ENCODE assay signal across 1 cellular context in genomic region chr1:50974618-50974935, GRCh38.
TF ChIP-seq lines count a peak whose summit lies in the region.

No MANE protein-coding gene starts in this region.

TF ChIP-seq in SK-N-SH treated with all-trans-retinoic acid at 6 μM for 48 hours, 23 proteins besides CTCF, POLR2A, EP300 and RAD21 (continued from another document):
- TF ChIP-seq CSDC2 (CRISPR knock-in tag; IDR thresholded peaks at IDR 0.05) (no peak), RARB (CRISPR knock-in tag; IDR thresholded peaks at IDR 0.05) (no peak), PPARA (CRISPR knock-in tag; IDR thresholded peaks at IDR 0.05; ENCODE audit: borderline replicate concordance) (no peak), OSR1 (CRISPR knock-in tag; IDR thresholded peaks at IDR 0.05) (no peak), ZC3H10 (CRISPR knock-in tag; IDR thresholded peaks at IDR 0.05) (no peak), TCF4 (CRISPR knock-in tag; IDR thresholded peaks at IDR 0.05; ENCODE audit: borderline replicate concordance) (no peak), ESRRG (CRISPR knock-in tag; IDR thresholded peaks at IDR 0.05) (no peak), TOX (CRISPR knock-in tag; IDR thresholded peaks at IDR 0.05; ENCODE audit: borderline replicate concordance) (no peak), BACH2 (CRISPR knock-in tag; IDR thresholded peaks at IDR 0.05; ENCODE audit: borderline replicate concordance) (no peak), GLIS3 (CRISPR knock-in tag; IDR thresholded peaks at IDR 0.05) (no peak), SNAI2 (CRISPR knock-in tag; IDR thresholded peaks at IDR 0.05) (no peak)
